In the genomic region with DNA sequence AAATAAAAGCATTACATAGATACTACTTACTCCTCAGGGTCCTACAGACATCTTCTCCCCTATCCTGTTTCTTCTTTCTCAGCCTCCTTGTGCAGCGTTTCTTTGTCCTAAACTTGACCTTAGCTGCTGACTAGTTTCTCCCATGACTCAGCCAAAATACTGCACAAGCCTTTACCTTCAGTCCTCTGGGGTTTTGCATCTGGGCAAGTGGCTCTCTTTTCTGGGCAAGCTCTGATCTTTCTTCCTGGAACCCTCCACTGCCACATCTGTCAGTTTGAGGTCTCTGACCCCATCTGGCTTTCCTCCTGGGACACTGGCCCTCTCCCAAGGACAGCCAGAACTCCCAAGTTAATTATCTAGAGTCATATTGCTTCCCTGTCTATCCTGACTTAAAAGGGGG, we compare ENCODE assay signal across 9 cellular contexts.
DNase-seq lines count a peak whose midpoint lies in the region; ATAC-seq, FAIRE-seq and TF ChIP-seq lines count a peak whose summit lies in the region.
"Had no signal": no experiment of that assay in that cellular context is flagged by ENCODE, and none has a peak within 500 bp of the region (broad histone marks: within the 10 kb centered on the region; RNA-seq: fewer than 3 reads in every experiment).

No MANE protein-coding gene starts in this region.

- no peaks in the 10 kb centered on the region for H3K4me1 ChIP-seq in keratinocyte (ENCODE audit: control insufficient read depth, extremely low read depth, insufficient read depth, low read length)
- H3K4me1 ChIP-seq in CD8-positive, alpha-beta memory T cell (ENCODE audit: insufficient read depth, low read length) = no peaks in the 10 kb centered on the region
- H3K4me1 ChIP-seq: SJSA1 had no signal

- no peak for TF ChIP-seq CTCF in keratinocyte (optimal IDR thresholded peaks at IDR 0.05 in 1 of 3, IDR thresholded peaks at IDR 0.05 in 1 of 3, conservative IDR thresholded peaks at IDR 0.05 in 1 of 3; ENCODE audit: extremely low read depth in 1 of 3, insufficient read depth in 2 of 3, low read length in 3 of 3)
- no peak for TF ChIP-seq CTCF in WERI-Rb-1 (IDR thresholded peaks at IDR 0.05; ENCODE audit: low read depth, low read length)
- no peak for TF ChIP-seq CTCF in CD4-positive, alpha-beta T cell (IDR thresholded peaks at IDR 0.05)

- no peaks in the 10 kb centered on the region for H3K9me3 ChIP-seq in keratinocyte (ENCODE audit: control insufficient read depth, low read depth, low read length)
- H3K9me3 ChIP-seq in CD8-positive, alpha-beta memory T cell (ENCODE audit: low read length) = no peaks in the 10 kb centered on the region
- no peaks in the 10 kb centered on the region for H3K9me3 ChIP-seq in WERI-Rb-1 (ENCODE audit: severe bottlenecking)
- no peaks in the 10 kb centered on the region for H3K9me3 ChIP-seq in CD4-positive, alpha-beta T cell (ENCODE audit: control insufficient read depth, low read length)
- H3K9me3 ChIP-seq: SJSA1 had no signal

- H3K79me2 ChIP-seq in keratinocyte (ENCODE audit: control insufficient read depth, insufficient read depth, low read length) = no peaks in the 10 kb centered on the region

- H3K36me3 ChIP-seq in keratinocyte (ENCODE audit: control insufficient read depth in 2 of 2, extremely low read depth in 1 of 2, insufficient read depth in 2 of 2, low read length in 2 of 2) (no peaks in the 10 kb centered on the region), WERI-Rb-1 (no peaks in the 10 kb centered on the region)
- no peaks in the 10 kb centered on the region for H3K36me3 ChIP-seq in CD8-positive, alpha-beta memory T cell (ENCODE audit: insufficient read depth, low read length)
- H3K36me3 ChIP-seq: SJSA1 had no signal

- H3K9me1 ChIP-seq in keratinocyte (ENCODE audit: control insufficient read depth, extremely low read depth, insufficient read depth, low read length) = no peaks in the 10 kb centered on the region

- no peak overlapping the region for H3K27ac ChIP-seq in keratinocyte (ENCODE audit: control insufficient read depth, insufficient read depth, low read length)
- H3K27ac ChIP-seq in CD8-positive, alpha-beta memory T cell (ENCODE audit: low read depth, low read length) = no peak overlapping the region
- H3K27ac ChIP-seq in WERI-Rb-1 = no peak overlapping the region
- no peak overlapping the region for H3K27ac ChIP-seq in CD4-positive, alpha-beta T cell (ENCODE audit: low read depth, low read length)
- H3K27ac ChIP-seq: SJSA1 had no signal

- H3K4me1 Mint-ChIP-seq in CD8-positive, alpha-beta memory T cell = no peaks in the 10 kb centered on the region
- H3K4me1 Mint-ChIP-seq in CD4-positive, alpha-beta T cell (ENCODE audit: low read depth) = no peaks in the 10 kb centered on the region

- no peak overlapping the region for H3K27ac Mint-ChIP-seq in CD8-positive, alpha-beta memory T cell
- H3K27ac Mint-ChIP-seq in CD4-positive, alpha-beta T cell = no peak overlapping the region

- H3K27me3 Mint-ChIP-seq in CD8-positive, alpha-beta memory T cell = no peaks in the 10 kb centered on the region
- H3K27me3 Mint-ChIP-seq in CD4-positive, alpha-beta T cell = peaks cover 4% of the 10 kb centered on the region

- peaks cover 0 to 9% (median 2%) of the 10 kb centered on the region in 5 donors for H3K9me3 Mint-ChIP-seq in CD8-positive, alpha-beta memory T cell
- no peaks in the 10 kb centered on the region for H3K9me3 Mint-ChIP-seq in CD4-positive, alpha-beta T cell

- peak; percentile 62 for ATAC-seq in GM21529 (IDR thresholded peaks at IDR 0.05; ENCODE audit: unreplicated experiment)
- no peak for ATAC-seq in GM18868 (IDR thresholded peaks at IDR 0.05; ENCODE audit: unreplicated experiment)
- no peak for ATAC-seq in CD4-positive, alpha-beta T cell (ENCODE audit: poor library complexity)

- DNase-seq in Caki2 (ENCODE audit: low read depth) = peak; percentile 37
- DNase-seq in NCI-H460 (ENCODE audit: extremely low read depth, low read depth) = peak; percentile 12
- no peak for DNase-seq in keratinocyte (ENCODE audit: low read depth, low spot score)
- DNase-seq in CD8-positive, alpha-beta memory T cell = no peak
- no peak for DNase-seq in WERI-Rb-1
- no peak for DNase-seq in CD4-positive, alpha-beta T cell

- H3K36me3 Mint-ChIP-seq in CD8-positive, alpha-beta memory T cell = peaks cover 0 to 4% (median 0%) of the 10 kb centered on the region in 3 donors
- H3K36me3 Mint-ChIP-seq in CD4-positive, alpha-beta T cell (ENCODE audit: low read depth) = no peaks in the 10 kb centered on the region

- H3K4me2 ChIP-seq in keratinocyte (ENCODE audit: control insufficient read depth, extremely low read depth, insufficient read depth, low read depth, low read length) = no peak overlapping the region

- intact Hi-C loops in CD4-positive, alpha-beta T cell (cut with DNase I, micrococcal nuclease) = no loop called here

- FAIRE-seq in keratinocyte (lab: Jason Lieb, UNC) = peak; percentile 29

- dilution Hi-C loops in keratinocyte (cut with MboI; ENCODE audit: extremely low pct_ligation_motif_present, low sequenced_read_pairs) = no loop called here

- in situ Hi-C loops in Caki2 (cut with HindIII; ENCODE audit: low pct_unique_long_range_greater_than_20kb, low sequenced_read_pairs) = no loop called here

- H4K20me1 ChIP-seq in keratinocyte (ENCODE audit: control insufficient read depth, extremely low read depth, insufficient read depth, low read length) = no peaks in the 10 kb centered on the region

- POLR2A ChIA-PET in CD8-positive, alpha-beta memory T cell (lab: Charles Lee) = no interaction called here
- POLR2A ChIA-PET in CD4-positive, alpha-beta T cell (lab: Charles Lee) = no interaction called here

- H3K4me3 ChIP-seq in keratinocyte (ENCODE audit: control insufficient read depth in 2 of 3, extremely low read depth in 1 of 3, insufficient read depth in 2 of 3, low read depth in 1 of 3, low read length in 3 of 3) (no peak overlapping the region), WERI-Rb-1 (ENCODE audit: low read depth, low read length) (no peak overlapping the region)
- H3K4me3 ChIP-seq in CD8-positive, alpha-beta memory T cell (ENCODE audit: low read length) = no peak overlapping the region
- H3K4me3 ChIP-seq: SJSA1 had no signal

- H3K27me3 ChIP-seq in keratinocyte (ENCODE audit: control insufficient read depth, extremely low read depth, insufficient read depth, low read length) (no peaks in the 10 kb centered on the region), WERI-Rb-1 (ENCODE audit: insufficient read depth, low read depth, severe bottlenecking) (peaks cover 8% of the 10 kb centered on the region)
- H3K27me3 ChIP-seq in CD8-positive, alpha-beta memory T cell (ENCODE audit: insufficient read depth, low read length, poor library complexity, severe bottlenecking) = no peaks in the 10 kb centered on the region
- H3K27me3 ChIP-seq in CD4-positive, alpha-beta T cell (ENCODE audit: control insufficient read depth, insufficient read depth, low read length) = no peaks in the 10 kb centered on the region
- H3K27me3 ChIP-seq: SJSA1 had no signal

- H3K4me3 Mint-ChIP-seq in CD8-positive, alpha-beta memory T cell = no peak overlapping the region
- no peak overlapping the region for H3K4me3 Mint-ChIP-seq in CD4-positive, alpha-beta T cell

- CTCF ChIA-PET in CD8-positive, alpha-beta memory T cell (lab: Charles Lee) = no interaction called here
- CTCF ChIA-PET in CD4-positive, alpha-beta T cell (lab: Charles Lee) = no interaction called here

- no peak overlapping the region for H3K9ac ChIP-seq in keratinocyte (ENCODE audit: control insufficient read depth, extremely low read depth, insufficient read depth, low read length)

- no peak overlapping the region for H2AFZ ChIP-seq in keratinocyte (ENCODE audit: control insufficient read depth, low read length)

Comparison
In these comparisons a context has a peak if more than half of its experiments do, and no peak if none do; other contexts are left out.
1. DNase-seq: peak in Caki2 (single experiment) and NCI-H460 (single experiment); none in keratinocyte (single experiment), CD8-positive, alpha-beta memory T cell (0 of 5), WERI-Rb-1 (single experiment) and CD4-positive, alpha-beta T cell (0 of 10).